ENCODE assay signal across 2 cellular contexts in genomic region chr6:150721411-150722266, GRCh38.
TF ChIP-seq lines count a peak whose summit lies in the region.

No MANE protein-coding gene starts in this region.

TF ChIP-seq in HCT116, 20 proteins besides CTCF, POLR2A, EP300 and RAD21 (continued from another document):
- TF ChIP-seq ZBTB33 (IDR thresholded peaks at IDR 0.05; ENCODE audit: extremely low read depth, insufficient replicate concordance, low read length) = no peak

TF ChIP-seq in WTC11, 78 proteins besides CTCF, POLR2A, EP300 and RAD21 (continued from another document):
- TF ChIP-seq FOXP4 (CRISPR knock-in tag; IDR thresholded peaks at IDR 0.05) = no peak
- no peak for TF ChIP-seq E2F1 (CRISPR knock-in tag; IDR thresholded peaks at IDR 0.05)
- TF ChIP-seq ERG (CRISPR knock-in tag; IDR thresholded peaks at IDR 0.05) = no peak
- TF ChIP-seq USF1 (CRISPR knock-in tag; IDR thresholded peaks at IDR 0.05) = no peak
- no peak for TF ChIP-seq ZNF416 (CRISPR knock-in tag; IDR thresholded peaks at IDR 0.05)
- no peak for TF ChIP-seq ZNF121 (CRISPR knock-in tag; IDR thresholded peaks at IDR 0.05)
- TF ChIP-seq SOX15 (CRISPR knock-in tag; IDR thresholded peaks at IDR 0.05) = no peak
